In genomic region chrX:21778236-21778635, GRCh38 we compare ENCODE assay signal across 29 cellular contexts. TPM values are rescaled to one million over a fixed set of nuclear protein-coding genes. Genes with fewer than 3 reads are reported as not detected.
"Had no signal": no experiment of that assay in that cellular context is flagged by ENCODE, and none has a peak within 500 bp of the region (broad histone marks: within the 10 kb centered on the region; RNA-seq: fewer than 3 reads in every experiment).

No MANE protein-coding gene starts in this region.

- H3K4me3 ChIP-seq: breast epithelium, heart left ventricle, left lung, lower lobe of right lung, neural progenitor cell, right atrium auricular region, spleen, suprapubic skin, tibial artery had no signal

- H3K4me2 ChIP-seq: neural progenitor cell had no signal

- H3K4me1 Mint-ChIP-seq: natural killer cell had no signal

- H3K27ac Mint-ChIP-seq: activated CD8-positive, alpha-beta T cell treated with anti-CD3 and anti-CD28 coated beads for 36 hours; activated naive CD4-positive, alpha-beta T cell treated with anti-CD3 and anti-CD28 coated beads, Interleukin-2, amount 50 U/mL, for 72 hours; activated T-helper 2 cell treated with anti-CD3 and anti-CD28 coated beads, Interferon-gamma antibody, Interleukin-2, Interleukin-4, amounts not matched to agents 10 μg/mL and 5 μg/mL and 100 μg/mL, durations not matched to agents 14 hours and 24 hours and 36 hours; endodermal cell; natural killer cell; neural progenitor cell; T-helper 17 cell had no signal

- H3K4me3 Mint-ChIP-seq: activated CD8-positive, alpha-beta T cell treated with anti-CD3 and anti-CD28 coated beads for 36 hours; activated T-cell treated with anti-CD3 and anti-CD28 coated beads, Interleukin-2, amount 50 U/mL, for 4 hours; endodermal cell; natural killer cell; neural progenitor cell; T-helper 17 cell had no signal

- H3K27ac ChIP-seq: breast epithelium, left lung, lower lobe of right lung, neural progenitor cell, parathyroid adenoma, spleen, suprapubic skin, tibial artery had no signal

- H3K9ac ChIP-seq: neural progenitor cell, parathyroid adenoma had no signal

- DNase-seq: activated CD4-positive, alpha-beta T cell treated with anti-CD3 and anti-CD28 coated beads, Interleukin-2, amount 50 U/mL, for 1 hour; activated CD8-positive, alpha-beta T cell treated with anti-CD3 and anti-CD28 coated beads for 36 hours; activated T-cell treated with anti-CD3 and anti-CD28 coated beads, Interleukin-2, amount 50 U/mL, for 4 hours; central memory CD4-positive, alpha-beta T cell; endodermal cell; foreskin fibroblast; heart left ventricle; hypothalamus; left lung; lower lobe of right lung; mesenchymal stem cell; natural killer cell; occipital lobe; spleen; stimulated activated naive CD4-positive, alpha-beta T cell; T-helper 17 cell; T1000; tibial artery had no signal

- H3K36me3 ChIP-seq: breast epithelium, heart left ventricle, left lung, lower lobe of right lung, neural progenitor cell, right atrium auricular region, spleen, suprapubic skin, tibial artery had no signal

- H3K27me3 Mint-ChIP-seq: activated CD8-positive, alpha-beta T cell treated with anti-CD3 and anti-CD28 coated beads for 36 hours; T-helper 17 cell had no signal

- H3K4me1 ChIP-seq: breast epithelium, left lung, lower lobe of right lung, neural progenitor cell, parathyroid adenoma, right atrium auricular region, spleen, suprapubic skin, tibial artery had no signal

- ATAC-seq: activated CD8-positive, alpha-beta T cell treated with anti-CD3 and anti-CD28 coated beads for 36 hours; activated naive CD4-positive, alpha-beta T cell treated with anti-CD3 and anti-CD28 coated beads, Interleukin-2, amount 50 U/mL, for 72 hours; activated T-cell treated with anti-CD3 and anti-CD28 coated beads, Interleukin-2, amount 50 U/mL, for 4 hours; esophagus mucosa; left lung; lower lobe of right lung; natural killer cell; T-helper 17 cell had no signal

- H3K27me3 ChIP-seq: left lung, neural progenitor cell, right atrium auricular region, spleen, suprapubic skin, tibial artery had no signal

- H3K36me3 Mint-ChIP-seq: activated naive CD4-positive, alpha-beta T cell treated with anti-CD3 and anti-CD28 coated beads, Interleukin-2, amount 50 U/mL, for 72 hours; natural killer cell; neural progenitor cell had no signal

- H3K9me3 Mint-ChIP-seq: activated CD8-positive, alpha-beta T cell treated with anti-CD3 and anti-CD28 coated beads for 36 hours; activated T-cell treated with anti-CD3 and anti-CD28 coated beads, Interleukin-2, amount 50 U/mL, for 4 hours; activated T-helper 2 cell treated with anti-CD3 and anti-CD28 coated beads, Interferon-gamma antibody, Interleukin-2, Interleukin-4, amounts not matched to agents 10 μg/mL and 5 μg/mL and 100 μg/mL, durations not matched to agents 14 hours and 24 hours and 36 hours; endodermal cell had no signal

- H3K79me2 ChIP-seq: parathyroid adenoma had no signal

RNA-seq across cellular contexts. Expression of gene SMPX, which starts 20.3 kb away (rescaled TPM):
- total RNA-seq: activated CD8-positive, alpha-beta T cell treated with anti-CD3 and anti-CD28 coated beads for 36 hours; activated naive CD4-positive, alpha-beta T cell treated with anti-CD3 and anti-CD28 coated beads, Interleukin-2, amount 50 U/mL, for 72 hours; activated T-cell treated with anti-CD3 and anti-CD28 coated beads, Interleukin-2, amount 50 U/mL, for 4 hours; activated T-helper 2 cell treated with anti-CD3 and anti-CD28 coated beads, Interferon-gamma antibody, Interleukin-2, Interleukin-4, amounts not matched to agents 10 μg/mL and 5 μg/mL and 100 μg/mL, durations not matched to agents 14 hours and 24 hours and 36 hours; esophagus mucosa; left lung; lower lobe of right lung; mononuclear cell; natural killer cell; pulmonary artery endothelial cell; spleen; suprapubic skin; T-helper 17 cell; ureter had no signal
